11 cellular contexts compared by ENCODE assay signal in the genomic region with DNA sequence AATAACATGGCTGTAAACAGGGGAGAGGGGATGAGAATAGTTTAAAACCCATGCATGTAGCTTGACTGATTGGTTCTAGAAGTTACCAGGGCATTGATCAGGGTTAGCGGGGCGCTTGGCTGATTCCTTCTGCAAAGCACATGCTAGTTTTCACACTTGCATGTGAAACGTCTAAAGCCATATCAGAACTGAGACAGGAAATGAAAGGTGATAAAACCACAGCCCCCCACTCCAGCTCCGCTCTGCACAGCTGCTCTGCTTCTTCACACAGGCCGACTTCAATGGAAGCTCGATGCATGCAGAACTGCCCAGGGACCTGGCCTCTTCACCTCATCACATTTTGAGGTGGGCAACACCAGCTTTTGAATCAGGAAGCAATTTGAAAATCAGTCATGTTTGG. TPM values are rescaled to one million over a fixed set of nuclear protein-coding genes. Genes with fewer than 3 reads are reported as not detected.
DNase-seq lines count a peak whose midpoint lies in the region; ATAC-seq and TF ChIP-seq lines count a peak whose summit lies in the region.
"Had no signal": no experiment of that assay in that cellular context is flagged by ENCODE, and none has a peak within 500 bp of the region (broad histone marks: within the 10 kb centered on the region; RNA-seq: fewer than 3 reads in every experiment).

No MANE protein-coding gene starts in this region.

- no peaks in the 10 kb centered on the region for H3K36me3 ChIP-seq in heart left ventricle
- no peaks in the 10 kb centered on the region for H3K36me3 ChIP-seq in tibial artery
- H3K36me3 ChIP-seq: ascending aorta had no signal

- H3K4me1 ChIP-seq in heart left ventricle (peaks cover 0 to 6% (median 0%) of the 10 kb centered on the region in 12 donors), tibial artery (peaks cover 0 to 5% (median 0%) of the 10 kb centered on the region in 4 donors)
- H3K4me1 ChIP-seq: ascending aorta had no signal

- H3K9me3 Mint-ChIP-seq in nephron = peaks cover 3% of the 10 kb centered on the region

- no peak overlapping the region for H3K4me3 Mint-ChIP-seq in nephron

- no peaks in the 10 kb centered on the region for H3K27me3 ChIP-seq in heart left ventricle
- H3K27me3 ChIP-seq in tibial artery = peaks cover 0 to 2% of the 10 kb centered on the region in 2 donors
- H3K27me3 ChIP-seq: ascending aorta had no signal

- no peak for TF ChIP-seq CTCF in nephron (IDR thresholded peaks at IDR 0.05; ENCODE audit: unreplicated experiment in 3 of 3)
- TF ChIP-seq CTCF in heart left ventricle (IDR thresholded peaks at IDR 0.05) = no peak
- no peak for TF ChIP-seq CTCF in tibial artery (IDR thresholded peaks at IDR 0.05)

- H3K4me3 ChIP-seq in heart left ventricle (no peak overlapping the region), tibial artery (no peak overlapping the region)
- H3K4me3 ChIP-seq: ascending aorta had no signal

- peak overlapping the region in 2 of 3 experiments; percentile 88 for H3K27ac Mint-ChIP-seq in nephron

- H3K36me3 Mint-ChIP-seq in nephron (ENCODE audit: low read depth) = no peaks in the 10 kb centered on the region

- ATAC-seq in GM21526 (IDR thresholded peaks at IDR 0.05; ENCODE audit: low FRiP score, unreplicated experiment) (peak; percentile 78), HG03439 (IDR thresholded peaks at IDR 0.05; ENCODE audit: unreplicated experiment) (peak; percentile 77), heart left ventricle (no peak)

- H3K9me3 ChIP-seq in heart left ventricle (no peaks in the 10 kb centered on the region), tibial artery (no peaks in the 10 kb centered on the region)
- H3K9me3 ChIP-seq: ascending aorta had no signal

- no peak for TF ChIP-seq POLR2A in heart left ventricle (IDR thresholded peaks at IDR 0.05)

- intact Hi-C loops in heart left ventricle (cut with DNase I) (no loop called here), tibial artery (cut with DNase I; ENCODE audit: low total_unique reads) (no loop called here)

- no peaks in the 10 kb centered on the region for H3K27me3 Mint-ChIP-seq in nephron (ENCODE audit: low read depth)

- H3K4me1 Mint-ChIP-seq in nephron = peaks cover 17% of the 10 kb centered on the region

- DNase-seq in DMS53 (lab: John Stamatoyannopoulos, UW) (peak; percentile 37), DMS53 treated with DMSO at 0.1 percent for 48 hours (lab: John Stamatoyannopoulos, UW; ENCODE audit: unreplicated experiment) (no peak), heart left ventricle (no peak), NCI-H2227 (lab: John Stamatoyannopoulos, UW; ENCODE audit: unreplicated experiment) (no peak), tibial artery (no peak)
- DNase-seq: SIG-M5 had no signal

- H3K27ac ChIP-seq in heart left ventricle = no peak overlapping the region
- H3K27ac ChIP-seq in tibial artery = no peak overlapping the region
- H3K27ac ChIP-seq: 22Rv1, ascending aorta had no signal

- 51 to 55% (median 54%) methylated on average over 6 of the region's 6 CpGs for WGBS in heart left ventricle, 4 donors

RNA-seq across cellular contexts. Expression of a gene that starts 31.4 kb away (rescaled TPM):
- under 1 TPM in 3 of 9 donors, not detected in 6; 0.16 to 0.24 (median 0.23) TPM for total RNA-seq in heart left ventricle
- not detected for polyA plus RNA-seq in heart left ventricle
- total RNA-seq: ascending aorta had no signal

Comparison
In these comparisons a context has a peak if more than half of its experiments do, and no peak if none do; other contexts are left out.
1. ATAC-seq: peak in GM21526 (single experiment) and HG03439 (single experiment); none in heart left ventricle (0 of 4).